In genomic region chr3:50580683-50581458, GRCh38 we compare ENCODE assay signal across 20 cellular contexts. TPM values are rescaled to one million over a fixed set of nuclear protein-coding genes. Genes with fewer than 3 reads are reported as not detected.
A peak's percentile ranks its signal among the peaks of the same experiment; 100 is the strongest.
DNase-seq lines count a peak whose midpoint lies in the region; ATAC-seq and TF ChIP-seq lines count a peak whose summit lies in the region.
"Had no signal": no experiment of that assay in that cellular context is flagged by ENCODE, and none has a peak within 500 bp of the region (broad histone marks: within the 10 kb centered on the region; RNA-seq: fewer than 3 reads in every experiment).

No MANE protein-coding gene starts in this region.

- intact Hi-C loops in lower leg skin (cut with DNase I; ENCODE audit: low total_unique reads): no loop called here

- H3K4me2 ChIP-seq in DND-41 (ENCODE audit: insufficient read depth, low read length): no peak overlapping the region

- H3K79me2 ChIP-seq in DND-41 (ENCODE audit: insufficient read depth, low read length): peaks cover 22% of the 10 kb centered on the region

- peaks cover 28% of the 10 kb centered on the region for H3K4me1 ChIP-seq in CD4-positive, CD25-positive, alpha-beta regulatory T cell (ENCODE audit: control insufficient read depth, insufficient read depth, low read length, poor library complexity, severe bottlenecking)
- H3K4me1 ChIP-seq in DND-41 (ENCODE audit: insufficient read depth, low read length) (peaks cover 24% of the 10 kb centered on the region), liver (ENCODE audit: control insufficient read depth in 4 of 4, insufficient read depth in 4 of 4, low read length in 3 of 4) (peaks cover 42 to 68% (median 61%) of the 10 kb centered on the region in 4 donors)
- H3K4me1 ChIP-seq: transverse colon had no signal

- no peaks in the 10 kb centered on the region for H3K27me3 Mint-ChIP-seq in CD4-positive, CD25-positive, alpha-beta regulatory T cell
- H3K27me3 Mint-ChIP-seq in activated naive CD8-positive, alpha-beta T cell treated with anti-CD3 and anti-CD28 coated beads, Interleukin-2, amount 10 ng/mL, durations not matched to agents 7 days and 5 days: no peaks in the 10 kb centered on the region
- H3K27me3 Mint-ChIP-seq: IgD-negative memory B cell had no signal

- H3K27ac Mint-ChIP-seq in CD4-positive, CD25-positive, alpha-beta regulatory T cell: peak overlapping the region; percentile 65 to 71 (median 71)
- peak overlapping the region; percentile 85 for H3K27ac Mint-ChIP-seq in activated naive CD8-positive, alpha-beta T cell treated with anti-CD3 and anti-CD28 coated beads, Interleukin-2, amount 10 ng/mL, durations not matched to agents 7 days and 5 days
- H3K27ac Mint-ChIP-seq: IgD-negative memory B cell had no signal

- peak in 1 of 2 donors; percentile 27 for TF ChIP-seq RAD21 in liver (IDR thresholded peaks at IDR 0.05)

- no peak overlapping the region for H3K27ac ChIP-seq in CD4-positive, CD25-positive, alpha-beta regulatory T cell (ENCODE audit: insufficient read depth, low read length, poor library complexity, severe bottlenecking)
- H3K27ac ChIP-seq in DND-41 (ENCODE audit: low read length) (peak overlapping the region; percentile 96), liver (ENCODE audit: low read depth in 1 of 2, low read length in 2 of 2) (peak overlapping the region; percentile 55 to 72)
- H3K27ac ChIP-seq: SK-N-MC, transverse colon had no signal

- H3K4me1 Mint-ChIP-seq in CD4-positive, CD25-positive, alpha-beta regulatory T cell: peaks cover 0 to 38% (median 21%) of the 10 kb centered on the region in 4 donors
- peaks cover 59% of the 10 kb centered on the region for H3K4me1 Mint-ChIP-seq in activated naive CD8-positive, alpha-beta T cell treated with anti-CD3 and anti-CD28 coated beads, Interleukin-2, amount 10 ng/mL, durations not matched to agents 7 days and 5 days

- ATAC-seq in CD4-positive, CD25-positive, alpha-beta regulatory T cell (ENCODE audit: low read depth in 2 of 2): peak; percentile 82 to 85
- ATAC-seq in DND-41 (ENCODE audit: insufficient read depth, low read depth) (peak; percentile 33; the same call in 1 of the 3 replicates), GM19467 (IDR thresholded peaks at IDR 0.05; ENCODE audit: unreplicated experiment) (no peak)
- ATAC-seq in activated naive CD8-positive, alpha-beta T cell treated with anti-CD3 and anti-CD28 coated beads, Interleukin-2, amount 10 ng/mL, durations not matched to agents 7 days and 5 days (ENCODE audit: low read depth): peak; percentile 78

- TF ChIP-seq POLR2A in lower leg skin (IDR thresholded peaks at IDR 0.05): no peak

- peak in 1 of 3 donors; percentile 76 for DNase-seq in CD4-positive, CD25-positive, alpha-beta regulatory T cell
- DNase-seq in DND-41: no peak
- no peak for DNase-seq in activated naive CD8-positive, alpha-beta T cell treated with anti-CD3 and anti-CD28 coated beads, Interleukin-2, amount 10 ng/mL, durations not matched to agents 7 days and 5 days
- DNase-seq in NOMO-1 treated with DMSO at 0.1 percent for 48 hours (lab: John Stamatoyannopoulos, UW; ENCODE audit: unreplicated experiment): no peak
- DNase-seq in SK-N-DZ (ENCODE audit: low spot score): no peak
- no peak for DNase-seq in lower leg skin (ENCODE audit: low spot score in 2 of 2)
- DNase-seq: activated naive CD4-positive, alpha-beta T cell; C1 segment of cervical spinal cord; DMS79 treated with DMSO at 0.1 percent for 48 hours; NCI-H2081 treated with DMSO at 0.1 percent for 48 hours; NCI-H524 treated with DMSO at 0.1 percent for 48 hours; nucleus accumbens; OCI-M1; stimulated activated CD4-positive, alpha-beta T cell treated with anti-CD3 and anti-CD28 coated beads, Interleukin-4, amount 100 ng/mL, for 24 hours; stimulated activated CD8-positive, alpha-beta memory T cell treated with anti-CD3 and anti-CD28 coated beads, Interleukin-4, amount 100 ng/mL, for 48 hours; transverse colon had no signal

- H3K9me3 Mint-ChIP-seq in CD4-positive, CD25-positive, alpha-beta regulatory T cell: no peaks in the 10 kb centered on the region
- H3K9me3 Mint-ChIP-seq in activated naive CD8-positive, alpha-beta T cell treated with anti-CD3 and anti-CD28 coated beads, Interleukin-2, amount 10 ng/mL, durations not matched to agents 7 days and 5 days: no peaks in the 10 kb centered on the region
- H3K9me3 Mint-ChIP-seq: IgD-negative memory B cell had no signal

- H3K9ac ChIP-seq in DND-41 (ENCODE audit: low read depth, low read length): no peak overlapping the region
- peak overlapping the region in 1 of 2 donors; percentile 33 for H3K9ac ChIP-seq in liver (ENCODE audit: low read depth in 1 of 2, low read length in 2 of 2)

- peak overlapping the region in 3 of 4 donors; percentile 38 to 63 (median 56) for H3K4me3 Mint-ChIP-seq in CD4-positive, CD25-positive, alpha-beta regulatory T cell
- no peak overlapping the region for H3K4me3 Mint-ChIP-seq in activated naive CD8-positive, alpha-beta T cell treated with anti-CD3 and anti-CD28 coated beads, Interleukin-2, amount 10 ng/mL, durations not matched to agents 7 days and 5 days
- H3K4me3 Mint-ChIP-seq: IgD-negative memory B cell had no signal

- H3K27me3 ChIP-seq in CD4-positive, CD25-positive, alpha-beta regulatory T cell (ENCODE audit: control insufficient read depth, insufficient read depth, low read length): no peaks in the 10 kb centered on the region
- H3K27me3 ChIP-seq in DND-41 (ENCODE audit: insufficient read depth, low read length, poor library complexity): no peaks in the 10 kb centered on the region
- no peaks in the 10 kb centered on the region for H3K27me3 ChIP-seq in liver (ENCODE audit: control insufficient read depth in 4 of 4, insufficient read depth in 4 of 4, low read length in 3 of 4)
- H3K27me3 ChIP-seq: transverse colon had no signal

- H3K9me3 ChIP-seq in CD4-positive, CD25-positive, alpha-beta regulatory T cell (ENCODE audit: control insufficient read depth in 2 of 2, low read length in 2 of 2): no peaks in the 10 kb centered on the region
- H3K9me3 ChIP-seq in DND-41 (ENCODE audit: insufficient read depth, low read length, severe bottlenecking) (no peaks in the 10 kb centered on the region), liver (ENCODE audit: control insufficient read depth in 4 of 4, low read length in 3 of 4) (no peaks in the 10 kb centered on the region)
- H3K9me3 ChIP-seq: transverse colon had no signal

- POLR2A ChIA-PET in activated naive CD8-positive, alpha-beta T cell treated with anti-CD3 and anti-CD28 coated beads, Interleukin-2, amount 10 ng/mL, durations not matched to agents 7 days and 5 days (lab: Charles Lee): interaction anchor here (1.1 to 26.1 kb wide), 6 partner anchors 8 to 28 kb away, joined by 3 to 3572 read pairs (median 18); partner anchors contain the start of genes C3orf18, CISH, HEMK1 and MAPKAPK3

- no peak overlapping the region for H2AFZ ChIP-seq in DND-41 (ENCODE audit: low read depth, low read length)

- no peaks in the 10 kb centered on the region for H4K20me1 ChIP-seq in DND-41 (ENCODE audit: insufficient read depth, low read length)

- TF ChIP-seq CTCF in DND-41 (IDR thresholded peaks at IDR 0.05; ENCODE audit: borderline replicate concordance, extremely low read depth, low read length, poor library complexity, severe bottlenecking) (peak; percentile 29), liver (IDR thresholded peaks at IDR 0.05; ENCODE audit: low read depth, low read length, missing input control) (peak; percentile 2), lower leg skin (IDR thresholded peaks at IDR 0.05) (no peak)

- H3K36me3 Mint-ChIP-seq in CD4-positive, CD25-positive, alpha-beta regulatory T cell: peaks cover 20% of the 10 kb centered on the region
- H3K36me3 Mint-ChIP-seq in activated naive CD8-positive, alpha-beta T cell treated with anti-CD3 and anti-CD28 coated beads, Interleukin-2, amount 10 ng/mL, durations not matched to agents 7 days and 5 days: peaks cover 59% of the 10 kb centered on the region
- H3K36me3 Mint-ChIP-seq: IgD-negative memory B cell had no signal

- peaks cover 13% of the 10 kb centered on the region for H3K36me3 ChIP-seq in CD4-positive, CD25-positive, alpha-beta regulatory T cell (ENCODE audit: control insufficient read depth, insufficient read depth, low read length)
- H3K36me3 ChIP-seq in DND-41 (ENCODE audit: insufficient read depth, low read length): peaks cover 100% of the 10 kb centered on the region
- H3K36me3 ChIP-seq in liver (ENCODE audit: control insufficient read depth in 4 of 4, insufficient read depth in 3 of 4, low read depth in 1 of 4, low read length in 3 of 4): peaks cover 0 to 14% (median 3%) of the 10 kb centered on the region in 4 donors
- H3K36me3 ChIP-seq: transverse colon had no signal

- H3K4me3 ChIP-seq in CD4-positive, CD25-positive, alpha-beta regulatory T cell (ENCODE audit: low read depth, low read length): no peak overlapping the region
- H3K4me3 ChIP-seq in DND-41 (ENCODE audit: low read depth in 1 of 2, low read length in 2 of 2) (no peak overlapping the region), liver (ENCODE audit: low read depth in 1 of 3, low read length in 3 of 3) (no peak overlapping the region), lower leg skin (ENCODE audit: low read depth, poor library complexity, severe bottlenecking) (no peak overlapping the region)
- H3K4me3 ChIP-seq: SK-N-MC, transverse colon had no signal

- WGBS in liver: 49% methylated on average over 9 of the region's 9 CpGs
- 82 to 92% methylated on average over 9 of the region's 9 CpGs for WGBS in lower leg skin, 2 donors

RNA-seq across cellular contexts. Expression of gene HEMK1, which starts 11.5 kb away (rescaled TPM):
- 21.1 TPM for total RNA-seq in CD4-positive, CD25-positive, alpha-beta regulatory T cell
- 10 to 100 TPM; 18.5 to 24.9 (median 23.1) TPM for polyA plus RNA-seq in CD4-positive, CD25-positive, alpha-beta regulatory T cell
- 100 to 1,000 TPM in 1 of 2 experiments, 10 to 100 TPM in 1; 97.4 to 102 TPM for total RNA-seq in activated naive CD8-positive, alpha-beta T cell treated with anti-CD3 and anti-CD28 coated beads, Interleukin-2, amount 10 ng/mL, durations not matched to agents 7 days and 5 days
- 1 to 10 TPM; 3.7 to 9.2 TPM for total RNA-seq in liver
- 1 to 10 TPM; 8.7 to 9.5 TPM for polyA plus RNA-seq in liver
- polyA plus RNA-seq in SK-N-DZ (2014; cell fraction: cytosol; rRNA removed): 17.7 and 19.0 TPM in 2 replicates
- 37.5 and 42.6 TPM in 2 replicates for polyA plus RNA-seq in SK-N-DZ (2014; cell fraction: nucleus; rRNA removed)
- 1 to 10 TPM; 2.9 to 8.1 (median 4.8) TPM for total RNA-seq in lower leg skin

RNA-seq across cellular contexts. Expression of gene C3orf18, which starts 13.3 kb away (rescaled TPM):
- total RNA-seq in CD4-positive, CD25-positive, alpha-beta regulatory T cell: 8.7 TPM
- polyA plus RNA-seq in CD4-positive, CD25-positive, alpha-beta regulatory T cell: 10 to 100 TPM in 2 of 4 donors, 1 to 10 TPM in 2; 7.4 to 11.9 (median 10.6) TPM
- 10 to 100 TPM; 53.2 to 58.4 TPM for total RNA-seq in activated naive CD8-positive, alpha-beta T cell treated with anti-CD3 and anti-CD28 coated beads, Interleukin-2, amount 10 ng/mL, durations not matched to agents 7 days and 5 days
- total RNA-seq in liver: 1 to 10 TPM; 1.8 to 2.7 TPM
- polyA plus RNA-seq in liver: 1 to 10 TPM in 1 of 2 donors, under 1 TPM in 1; 0.54 to 1.1 TPM
- 10.7 and 14.0 TPM in 2 replicates for polyA plus RNA-seq in SK-N-DZ (2014; cell fraction: cytosol; rRNA removed)
- 16.2 and 26.7 TPM in 2 replicates for polyA plus RNA-seq in SK-N-DZ (2014; cell fraction: nucleus; rRNA removed)
- 1 to 10 TPM in 3 of 4 donors, under 1 TPM in 1; 0.27 to 3.9 (median 2.0) TPM for total RNA-seq in lower leg skin

RNA-seq across cellular contexts. Expression of gene CISH, which starts 30.7 kb away (rescaled TPM):
- total RNA-seq in CD4-positive, CD25-positive, alpha-beta regulatory T cell: 23.4 TPM
- 10 to 100 TPM; 40.5 to 66.7 (median 58.5) TPM for polyA plus RNA-seq in CD4-positive, CD25-positive, alpha-beta regulatory T cell
- 100 to 1,000 TPM; 365 to 400 TPM for total RNA-seq in activated naive CD8-positive, alpha-beta T cell treated with anti-CD3 and anti-CD28 coated beads, Interleukin-2, amount 10 ng/mL, durations not matched to agents 7 days and 5 days
- total RNA-seq in liver (10 to 100 TPM in 1 of 2 donors, 1 to 10 TPM in 1; 4.7 to 30.6 TPM), lower leg skin (10 to 100 TPM; 10.4 to 14.5 (median 12.9) TPM)
- 10 to 100 TPM; 17.9 to 32.5 TPM for polyA plus RNA-seq in liver
- polyA plus RNA-seq in SK-N-DZ (2014; cell fraction: cytosol; rRNA removed): 0.96 and 1.5 TPM in 2 replicates
- 0.79 and 2.1 TPM in 2 replicates for polyA plus RNA-seq in SK-N-DZ (2014; cell fraction: nucleus; rRNA removed)

RNA-seq across cellular contexts. Expression of gene MAPKAPK3, which starts 36.1 kb away (rescaled TPM):
- 42.9 TPM for total RNA-seq in CD4-positive, CD25-positive, alpha-beta regulatory T cell
- 10 to 100 TPM; 47.0 to 52.9 (median 49.5) TPM for polyA plus RNA-seq in CD4-positive, CD25-positive, alpha-beta regulatory T cell
- 100 to 1,000 TPM; 176 to 195 TPM for total RNA-seq in activated naive CD8-positive, alpha-beta T cell treated with anti-CD3 and anti-CD28 coated beads, Interleukin-2, amount 10 ng/mL, durations not matched to agents 7 days and 5 days
- total RNA-seq in liver (10 to 100 TPM; 20.4 to 32.9 TPM), lower leg skin (100 to 1,000 TPM in 2 of 4 donors, 10 to 100 TPM in 2; 65.2 to 128 (median 91.7) TPM)
- polyA plus RNA-seq in liver: 10 to 100 TPM; 13.9 to 17.5 TPM
- 32.9 and 33.0 TPM in 2 replicates for polyA plus RNA-seq in SK-N-DZ (2014; cell fraction: cytosol; rRNA removed)
- 17.7 and 25.3 TPM in 2 replicates for polyA plus RNA-seq in SK-N-DZ (2014; cell fraction: nucleus; rRNA removed)

Comparison
In these comparisons a context has a peak if more than half of its experiments do, and no peak if none do; other contexts are left out.
1. CTCF ChIP-seq: peak in DND-41 (single experiment) and liver (single experiment); none in lower leg skin (0 of 3).
2. RNA of gene CISH, which starts 30.7 kb away (total RNA-seq): 365 to 400 TPM in activated naive CD8-positive, alpha-beta T cell treated with anti-CD3 and anti-CD28 coated beads, Interleukin-2, amount 10 ng/mL, durations not matched to agents 7 days and 5 days; 4.7 to 30.6 TPM in liver, 23.4 TPM in CD4-positive, CD25-positive, alpha-beta regulatory T cell (single experiment) and 10.4 to 14.5 TPM in lower leg skin; every median in the first group is over 10 times any median in the second.